ENCODE assay signal across 25 cellular contexts in genomic region chr3:138649134-138649533, GRCh38.
"Had no signal": no experiment of that assay in that cellular context is flagged by ENCODE, and none has a peak within 500 bp of the region (broad histone marks: within the 10 kb centered on the region; RNA-seq: fewer than 3 reads in every experiment).

No MANE protein-coding gene starts in this region.

- H3K27ac Mint-ChIP-seq: dendritic cell treated with granulocyte-macrophage colony-stimulating factor and Interleukin-4, amounts not matched to agents 40 ng/mL and 50 ng/mL, for 4 days; effector memory CD8-positive, alpha-beta T cell; mesothelial cell of epicardium; natural killer cell; stimulated activated effector memory CD8-positive, alpha-beta T cell treated with anti-CD3 and anti-CD28 coated beads, Interleukin-12 subunit alpha, Interleukin-12 subunit beta, amount 100 ng/mL, for 72 hours; stimulated activated naive CD8-positive, alpha-beta T cell treated with anti-CD3 and anti-CD28 coated beads, Interleukin-15, Interleukin-2, amounts not matched to agents 100 ng/mL and 50 ng/mL, for 24 hours had no signal

- DNase-seq: effector memory CD8-positive, alpha-beta T cell; erythroblast; foreskin keratinocyte; heart left ventricle; hippocampal formation; kidney glomerular epithelial cell; mammary epithelial cell; natural killer cell; nucleus accumbens; pancreas; right lobe of liver; stimulated activated CD4-positive, alpha-beta T cell treated with anti-CD3 and anti-CD28 coated beads, Interleukin-4, amount 100 ng/mL, for 1 hour; stimulated activated CD8-positive, alpha-beta memory T cell treated with anti-CD3 and anti-CD28 coated beads, Interleukin-4, amount 100 ng/mL, for 48 hours; tibial artery; upper lobe of left lung had no signal

- FAIRE-seq: colon, endothelial cell of umbilical vein, islet of Langerhans, pancreas had no signal

- H3K27me3 ChIP-seq: foreskin keratinocyte, heart left ventricle, pancreas, right lobe of liver, tibial artery, upper lobe of left lung, vagina had no signal

- H3K4me3 ChIP-seq: heart left ventricle, pancreas, prostate gland, right lobe of liver, tibial artery, upper lobe of left lung, vagina had no signal

- H3K4me1 Mint-ChIP-seq: mesothelial cell of epicardium; natural killer cell; neural crest cell; stimulated activated effector memory CD8-positive, alpha-beta T cell treated with anti-CD3 and anti-CD28 coated beads, Interleukin-12 subunit alpha, Interleukin-12 subunit beta, amount 100 ng/mL, for 72 hours had no signal

- H3K9me3 ChIP-seq: pancreas, prostate gland had no signal

- H3K27ac ChIP-seq: foreskin keratinocyte, heart left ventricle, pancreas, prostate gland, right lobe of liver, tibial artery, upper lobe of left lung, vagina had no signal

- H3K4me3 Mint-ChIP-seq: dendritic cell treated with granulocyte-macrophage colony-stimulating factor and Interleukin-4, amounts not matched to agents 40 ng/mL and 50 ng/mL, for 4 days; effector memory CD8-positive, alpha-beta T cell; mesothelial cell of epicardium; natural killer cell; neural crest cell; stimulated activated effector memory CD8-positive, alpha-beta T cell treated with anti-CD3 and anti-CD28 coated beads, Interleukin-12 subunit alpha, Interleukin-12 subunit beta, amount 100 ng/mL, for 72 hours; stimulated activated naive CD8-positive, alpha-beta T cell treated with anti-CD3 and anti-CD28 coated beads, Interleukin-15, Interleukin-2, amounts not matched to agents 100 ng/mL and 50 ng/mL, for 24 hours had no signal

- H3K27me3 Mint-ChIP-seq: dendritic cell treated with granulocyte-macrophage colony-stimulating factor and Interleukin-4, amounts not matched to agents 40 ng/mL and 50 ng/mL, for 4 days; effector memory CD8-positive, alpha-beta T cell; stimulated activated naive CD8-positive, alpha-beta T cell treated with anti-CD3 and anti-CD28 coated beads, Interleukin-15, Interleukin-2, amounts not matched to agents 100 ng/mL and 50 ng/mL, for 24 hours had no signal

- H3K4me1 ChIP-seq: foreskin keratinocyte, heart left ventricle, pancreas, prostate gland, right lobe of liver, tibial artery, upper lobe of left lung, vagina had no signal

- ATAC-seq: effector memory CD8-positive, alpha-beta T cell; foreskin keratinocyte; natural killer cell; pancreas; stimulated activated effector memory CD8-positive, alpha-beta T cell treated with anti-CD3 and anti-CD28 coated beads, Interleukin-12 subunit alpha, Interleukin-12 subunit beta, amount 100 ng/mL, for 72 hours had no signal
